33 cellular contexts compared by ENCODE assay signal in genomic region chr6:77451466-77451865, GRCh38. TPM values are rescaled to one million over a fixed set of nuclear protein-coding genes. Genes with fewer than 3 reads are reported as not detected.
"Had no signal": no experiment of that assay in that cellular context is flagged by ENCODE, and none has a peak within 500 bp of the region (broad histone marks: within the 10 kb centered on the region; RNA-seq: fewer than 3 reads in every experiment).

No MANE protein-coding gene starts in this region.

- H3K9me3 ChIP-seq: ascending aorta, body of pancreas, breast epithelium, Peyer's patch, SJCRH30 had no signal

- H3K4me3 ChIP-seq: ascending aorta, body of pancreas, breast epithelium, Peyer's patch, SJCRH30, SK-N-MC had no signal

- H3K9me3 Mint-ChIP-seq: activated CD4-positive, alpha-beta T cell treated with anti-CD3 and anti-CD28 coated beads, Interleukin-2, amount 10 ng/mL, durations not matched to agents 24 days and 14 days; activated CD8-positive, alpha-beta T cell treated with anti-CD3 and anti-CD28 coated beads for 36 hours; activated naive CD8-positive, alpha-beta T cell treated with anti-CD3 and anti-CD28 coated beads for 36 hours; activated T-helper 17 cell treated with anti-CD3 and anti-CD28 coated beads, Interleukin-2, amount 50 U/mL, for 72 hours had no signal

- H3K27ac ChIP-seq: ascending aorta, body of pancreas, breast epithelium, Peyer's patch, SJCRH30, SK-N-MC had no signal

- H3K36me3 ChIP-seq: ascending aorta, breast epithelium, Peyer's patch, SJCRH30 had no signal

- H3K36me3 Mint-ChIP-seq: activated naive CD8-positive, alpha-beta T cell treated with anti-CD3 and anti-CD28 coated beads for 36 hours had no signal

- FAIRE-seq: TTC549 had no signal

- H3K4me1 Mint-ChIP-seq: activated CD4-positive, alpha-beta T cell treated with anti-CD3 and anti-CD28 coated beads, Interleukin-2, amount 10 ng/mL, durations not matched to agents 24 days and 14 days; activated naive CD8-positive, alpha-beta T cell treated with anti-CD3 and anti-CD28 coated beads for 36 hours; activated T-helper 17 cell treated with anti-CD3 and anti-CD28 coated beads, Interleukin-2, amount 50 U/mL, for 72 hours had no signal

- H3K4me1 ChIP-seq: breast epithelium, Peyer's patch had no signal

- H3K27ac Mint-ChIP-seq: activated CD4-positive, alpha-beta T cell treated with anti-CD3 and anti-CD28 coated beads, Interleukin-2, amount 10 ng/mL, durations not matched to agents 24 days and 14 days; activated CD8-positive, alpha-beta T cell treated with anti-CD3 and anti-CD28 coated beads for 36 hours; activated naive CD8-positive, alpha-beta T cell treated with anti-CD3 and anti-CD28 coated beads for 36 hours; activated T-cell treated with anti-CD3 and anti-CD28 coated beads, Interleukin-2, amount 50 U/mL, for 72 hours; activated T-helper 17 cell treated with anti-CD3 and anti-CD28 coated beads, Interleukin-2, amount 50 U/mL, for 72 hours had no signal

- DNase-seq: activated CD4-positive, alpha-beta T cell treated with anti-CD3 and anti-CD28 coated beads, Interleukin-2, amount 10 ng/mL, durations not matched to agents 24 days and 14 days; activated CD4-positive, alpha-beta T cell treated with anti-CD3 and anti-CD28 coated beads, Interleukin-2, amount 50 U/mL, for 4 hours; activated CD8-positive, alpha-beta T cell treated with anti-CD3 and anti-CD28 coated beads for 36 hours; activated effector memory CD4-positive, alpha-beta T cell treated with anti-CD3 and anti-CD28 coated beads, Interleukin-2, amount 50 U/mL, for 16 hours; activated naive CD4-positive, alpha-beta T cell; activated naive CD4-positive, alpha-beta T cell treated with anti-CD3 and anti-CD28 coated beads, Interleukin-2, amount 50 U/mL, for 16 hours; activated naive CD8-positive, alpha-beta T cell treated with anti-CD3 and anti-CD28 coated beads for 36 hours; activated T-cell treated with anti-CD3 and anti-CD28 coated beads, Interleukin-2, amount 50 U/mL, for 1 hour; activated T-cell treated with anti-CD3 and anti-CD28 coated beads, Interleukin-2, amount 50 U/mL, for 72 hours; amygdala; body of pancreas; KG1; MM.1S; MV-4-11; NCI-H1092; NCI-H1436 treated with DMSO at 0.1 percent for 48 hours; NCI-H1694 treated with DMSO at 0.1 percent for 48 hours; NCI-H2029; NCI-H345; NCI-H524 treated with DMSO at 0.1 percent for 48 hours; Peyer's patch; RPMI8226; SHP77; SJCRH30; T1000 had no signal

- H3K4me3 Mint-ChIP-seq: activated CD4-positive, alpha-beta T cell treated with anti-CD3 and anti-CD28 coated beads, Interleukin-2, amount 10 ng/mL, durations not matched to agents 24 days and 14 days; activated CD8-positive, alpha-beta T cell treated with anti-CD3 and anti-CD28 coated beads for 36 hours; activated naive CD8-positive, alpha-beta T cell treated with anti-CD3 and anti-CD28 coated beads for 36 hours; activated T-cell treated with anti-CD3 and anti-CD28 coated beads, Interleukin-2, amount 50 U/mL, for 72 hours; activated T-helper 17 cell treated with anti-CD3 and anti-CD28 coated beads, Interleukin-2, amount 50 U/mL, for 72 hours had no signal

- H3K27me3 ChIP-seq: ascending aorta, body of pancreas, breast epithelium, Peyer's patch, SJCRH30 had no signal

- ATAC-seq: activated CD8-positive, alpha-beta T cell treated with anti-CD3 and anti-CD28 coated beads for 36 hours; activated T-cell treated with anti-CD3 and anti-CD28 coated beads, Interleukin-2, amount 50 U/mL, for 72 hours; activated T-helper 17 cell treated with anti-CD3 and anti-CD28 coated beads, Interleukin-2, amount 50 U/mL, for 72 hours; body of pancreas had no signal

- H3K27me3 Mint-ChIP-seq: activated CD4-positive, alpha-beta T cell treated with anti-CD3 and anti-CD28 coated beads, Interleukin-2, amount 10 ng/mL, durations not matched to agents 24 days and 14 days; activated CD8-positive, alpha-beta T cell treated with anti-CD3 and anti-CD28 coated beads for 36 hours; activated T-helper 17 cell treated with anti-CD3 and anti-CD28 coated beads, Interleukin-2, amount 50 U/mL, for 72 hours had no signal

RNA-seq across cellular contexts. Expression of gene HTR1B, which starts 11.8 kb away (rescaled TPM):
- total RNA-seq: activated CD4-positive, alpha-beta T cell treated with anti-CD3 and anti-CD28 coated beads, Interleukin-2, amount 10 ng/mL, durations not matched to agents 24 days and 14 days; activated CD8-positive, alpha-beta memory T cell treated with anti-CD3 and anti-CD28 coated beads for 36 hours; activated CD8-positive, alpha-beta T cell treated with anti-CD3 and anti-CD28 coated beads for 36 hours; activated naive CD8-positive, alpha-beta T cell treated with anti-CD3 and anti-CD28 coated beads for 36 hours; activated T-cell treated with anti-CD3 and anti-CD28 coated beads, Interleukin-2, amount 50 U/mL, for 72 hours; activated T-helper 17 cell treated with anti-CD3 and anti-CD28 coated beads, Interleukin-2, amount 50 U/mL, for 72 hours; SJCRH30; T-helper 1 cell treated with Interleukin-12 subunit alpha and Interleukin-12 subunit beta and Interleukin-4 antibody, amounts not matched to agents 30 ng/mL and 1 ng/mL, for 36 hours; T-helper 2 cell treated with Interferon-gamma antibody and Interleukin-4, amounts not matched to agents 100 ng/mL and 5 ng/mL, for 36 hours had no signal
